ENCODE assay signal across 1 cellular context in the genomic region with DNA sequence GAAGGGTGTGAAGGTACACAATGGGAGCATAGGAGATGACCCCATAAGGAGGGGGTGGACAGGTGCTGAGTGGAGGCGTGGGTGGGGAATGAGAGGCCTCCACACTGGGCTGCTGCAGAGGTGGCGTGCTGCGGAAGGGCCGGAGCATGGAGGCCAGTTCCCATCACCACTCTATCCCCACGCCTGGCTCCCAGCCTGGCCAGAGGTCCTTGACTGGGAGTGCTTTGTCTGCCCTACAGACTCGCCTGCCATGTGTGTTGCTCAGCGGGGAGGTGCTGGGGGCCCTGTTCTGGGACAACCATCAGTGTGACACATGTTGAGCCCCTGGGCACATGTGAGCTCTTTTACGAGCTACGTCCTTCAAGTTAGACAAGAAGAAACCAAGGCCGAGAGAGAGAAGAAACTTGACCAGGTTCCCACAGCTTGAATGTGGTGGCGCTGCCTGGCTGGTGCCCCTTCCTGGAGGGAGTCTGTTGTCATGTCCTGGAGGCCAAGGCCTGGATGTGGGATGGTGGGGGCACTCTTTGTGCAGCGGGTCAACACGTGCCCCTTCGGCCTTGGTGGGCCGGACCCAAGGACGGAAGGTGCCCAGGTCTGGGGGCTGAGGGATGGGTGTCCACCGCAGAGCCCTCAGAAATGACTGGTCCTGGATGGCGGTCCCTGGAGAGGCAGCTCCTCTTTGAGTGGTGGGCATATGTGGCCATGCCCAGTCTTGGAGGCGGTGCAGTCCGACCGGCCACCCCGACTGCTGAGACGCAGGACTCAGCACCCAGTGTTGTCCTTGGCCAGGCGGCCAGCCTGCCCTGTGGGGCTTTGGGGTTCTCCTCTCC.
TF ChIP-seq lines count a peak whose summit lies in the region.

No MANE protein-coding gene starts in this region.

TF ChIP-seq in H1, 55 proteins besides CTCF, POLR2A, EP300 and RAD21:
- TF ChIP-seq, protein P1, sequence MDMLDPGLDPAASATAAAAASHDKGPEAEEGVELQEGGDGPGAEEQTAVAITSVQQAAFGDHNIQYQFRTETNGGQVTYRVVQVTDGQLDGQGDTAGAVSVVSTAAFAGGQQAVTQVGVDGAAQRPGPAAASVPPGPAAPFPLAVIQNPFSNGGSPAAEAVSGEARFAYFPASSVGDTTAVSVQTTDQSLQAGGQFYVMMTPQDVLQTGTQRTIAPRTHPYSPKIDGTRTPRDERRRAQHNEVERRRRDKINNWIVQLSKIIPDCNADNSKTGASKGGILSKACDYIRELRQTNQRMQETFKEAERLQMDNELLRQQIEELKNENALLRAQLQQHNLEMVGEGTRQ (IDR thresholded peaks at IDR 0.05; ENCODE audit: low read length) = no peak
- TF ChIP-seq GABPA (IDR thresholded peaks at IDR 0.05; ENCODE audit: borderline replicate concordance, insufficient read depth, low read length) = no peak
- TF ChIP-seq, protein P2, sequence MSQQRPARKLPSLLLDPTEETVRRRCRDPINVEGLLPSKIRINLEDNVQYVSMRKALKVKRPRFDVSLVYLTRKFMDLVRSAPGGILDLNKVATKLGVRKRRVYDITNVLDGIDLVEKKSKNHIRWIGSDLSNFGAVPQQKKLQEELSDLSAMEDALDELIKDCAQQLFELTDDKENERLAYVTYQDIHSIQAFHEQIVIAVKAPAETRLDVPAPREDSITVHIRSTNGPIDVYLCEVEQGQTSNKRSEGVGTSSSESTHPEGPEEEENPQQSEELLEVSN (IDR thresholded peaks at IDR 0.05) = no peak
- TF ChIP-seq ASH2L (IDR thresholded peaks at IDR 0.05; ENCODE audit: low read length) = no peak
- no peak for TF ChIP-seq JUN (IDR thresholded peaks at IDR 0.05; ENCODE audit: low read depth, low read length)
- no peak for TF ChIP-seq MAFK (IDR thresholded peaks at IDR 0.05; ENCODE audit: low read depth, low read length)
- TF ChIP-seq SIX5 (IDR thresholded peaks at IDR 0.05; ENCODE audit: low read depth, low read length) = no peak
- no peak for TF ChIP-seq BCL11A (IDR thresholded peaks at IDR 0.05; ENCODE audit: low read depth in 2 of 2, low read length in 2 of 2)
- no peak for TF ChIP-seq CBX5 (IDR thresholded peaks at IDR 0.05; ENCODE audit: low read depth, low read length)
- TF ChIP-seq TAF1 (IDR thresholded peaks at IDR 0.05; ENCODE audit: low read depth, low read length) = no peak
- TF ChIP-seq JUND (IDR thresholded peaks at IDR 0.05; ENCODE audit: low read length) = no peak
- no peak for TF ChIP-seq BACH1 (IDR thresholded peaks at IDR 0.05; ENCODE audit: low read length)
- no peak for TF ChIP-seq TEAD4 (IDR thresholded peaks at IDR 0.05; ENCODE audit: low read depth, low read length)
- TF ChIP-seq POLR2AphosphoS5 (IDR thresholded peaks at IDR 0.05; ENCODE audit: low read depth, low read length) = no peak
- no peak for TF ChIP-seq CBX8 (IDR thresholded peaks at IDR 0.05; ENCODE audit: borderline replicate concordance, low read depth, low read length)
- TF ChIP-seq SRF (IDR thresholded peaks at IDR 0.05; ENCODE audit: low read depth, low read length) = no peak
- no peak for TF ChIP-seq NANOG (IDR thresholded peaks at IDR 0.05; ENCODE audit: insufficient read depth, low read depth, low read length, poor library complexity, severe bottlenecking)
- TF ChIP-seq ZNF274 (IDR thresholded peaks at IDR 0.05; ENCODE audit: borderline replicate concordance, extremely low read depth, low read length) = no peak
- TF ChIP-seq, protein P3, sequence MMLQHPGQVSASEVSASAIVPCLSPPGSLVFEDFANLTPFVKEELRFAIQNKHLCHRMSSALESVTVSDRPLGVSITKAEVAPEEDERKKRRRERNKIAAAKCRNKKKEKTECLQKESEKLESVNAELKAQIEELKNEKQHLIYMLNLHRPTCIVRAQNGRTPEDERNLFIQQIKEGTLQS (IDR thresholded peaks at IDR 0.05; ENCODE audit: insufficient read depth, low read depth, low read length) = no peak
- no peak for TF ChIP-seq RXRA (IDR thresholded peaks at IDR 0.05; ENCODE audit: insufficient read depth, low read depth, low read length)
